ENCODE assay signal across 5 cellular contexts in genomic region chr2:65343381-65343780, GRCh38.
"Had no signal": no experiment of that assay in that cellular context is flagged by ENCODE, and none has a peak within 500 bp of the region (broad histone marks: within the 10 kb centered on the region; RNA-seq: fewer than 3 reads in every experiment).

No MANE protein-coding gene starts in this region.

- H2AFZ ChIP-seq: GM23338 had no signal

- ATAC-seq: GM23338, K562 had no signal

- H3K4me3 Mint-ChIP-seq: GM23338, H9 had no signal

- DNase-seq: H9, HCEC 1CT, IMR-90 had no signal

- H3K4me1 Mint-ChIP-seq: H9 had no signal

- H3K4me2 ChIP-seq: GM23338 had no signal

- H3K27ac Mint-ChIP-seq: GM23338, H9 had no signal

- H3K4me3 ChIP-seq: GM23338, K562 had no signal
